ENCODE assay signal across 28 cellular contexts in genomic region chr12:57156701-57157403, GRCh38. TPM values are rescaled to one million over a fixed set of nuclear protein-coding genes. Genes with fewer than 3 reads are reported as not detected.
DNase-seq lines count a peak whose midpoint lies in the region; ATAC-seq and TF ChIP-seq lines count a peak whose summit lies in the region.
"Had no signal": no experiment of that assay in that cellular context is flagged by ENCODE, and none has a peak within 500 bp of the region (broad histone marks: within the 10 kb centered on the region; RNA-seq: fewer than 3 reads in every experiment).

No MANE protein-coding gene starts in this region.

- no peak overlapping the region for H3K4me3 ChIP-seq in dorsolateral prefrontal cortex
- H3K4me3 ChIP-seq in sigmoid colon = no peak overlapping the region
- H3K4me3 ChIP-seq in Peyer's patch = no peak overlapping the region
- H3K4me3 ChIP-seq: ovary, thyroid gland had no signal

- H3K9me3 ChIP-seq in sigmoid colon (no peaks in the 10 kb centered on the region), Peyer's patch (no peaks in the 10 kb centered on the region)
- H3K9me3 ChIP-seq: ovary, thyroid gland had no signal

- WGBS in sigmoid colon, 2 donors = 68 to 80% methylated on average over 16 of the region's 16 CpGs

- peaks cover 49 to 80% (median 59%) of the 10 kb centered on the region in 4 donors for H3K36me3 ChIP-seq in sigmoid colon
- H3K36me3 ChIP-seq in Peyer's patch = peaks cover 0 to 82% (median 0%) of the 10 kb centered on the region in 3 donors
- H3K36me3 ChIP-seq: ovary had no signal

- TF ChIP-seq POLR2A in sigmoid colon (IDR thresholded peaks at IDR 0.05) (no peak), Peyer's patch (IDR thresholded peaks at IDR 0.05) (no peak)

- TF ChIP-seq CTCF in dorsolateral prefrontal cortex (IDR thresholded peaks at IDR 0.05 in 54 of 56, conservative IDR thresholded peaks at IDR 0.05 in 2 of 56; ENCODE audit: low read depth in 1 of 56, partially characterized antibody in 56 of 56) (no peak), sigmoid colon (IDR thresholded peaks at IDR 0.05) (no peak), Peyer's patch (IDR thresholded peaks at IDR 0.05) (no peak)

- H3K4me1 ChIP-seq in sigmoid colon = peaks cover 0 to 36% (median 30%) of the 10 kb centered on the region in 4 donors
- H3K4me1 ChIP-seq in Peyer's patch = peaks cover 0 to 14% (median 0%) of the 10 kb centered on the region in 4 donors

- no peak for ATAC-seq in GM18909 (IDR thresholded peaks at IDR 0.05; ENCODE audit: poor library complexity, unreplicated experiment)
- ATAC-seq in GM19035 (IDR thresholded peaks at IDR 0.05; ENCODE audit: unreplicated experiment) = no peak
- ATAC-seq: activated naive CD4-positive, alpha-beta T cell treated with anti-CD3 and anti-CD28 coated beads, Interleukin-2, amount 50 U/mL, for 72 hours; naive thymus-derived CD8-positive, alpha-beta T cell; SK-N-SH treated with all-trans-retinoic acid at 6 μM for 48 hours had no signal

- H3K27me3 ChIP-seq in dorsolateral prefrontal cortex (no peaks in the 10 kb centered on the region), sigmoid colon (no peaks in the 10 kb centered on the region), Peyer's patch (no peaks in the 10 kb centered on the region)
- H3K27me3 ChIP-seq: ovary, thyroid gland had no signal

- intact Hi-C loops in dorsolateral prefrontal cortex (cut with DNase I) = no loop called here
- intact Hi-C loops in sigmoid colon (cut with DNase I) = no loop called here

- no peak for TF ChIP-seq EP300 in sigmoid colon (IDR thresholded peaks at IDR 0.05)

- DNase-seq in CD1c-positive myeloid dendritic cell (ENCODE audit: extremely low spot score) = peak; percentile 40
- peak; percentile 43 for DNase-seq in MV-4-11 (lab: John Stamatoyannopoulos, UW)
- peak in 1 of 10 donors; percentile 29 for DNase-seq in dorsolateral prefrontal cortex
- DNase-seq in sigmoid colon = peak; percentile 66
- DNase-seq in Peyer's patch = no peak
- DNase-seq: activated B cell treated with CpG ODN at 0.5 μM for 24 hours; activated CD4-positive, alpha-beta T cell treated with anti-CD3 and anti-CD28 coated beads, Interleukin-2, amount 50 U/mL, for 4 hours; activated CD8-positive, alpha-beta memory T cell treated with anti-CD3 and anti-CD28 coated beads, Interleukin-2, amount 50 U/mL, for 4 hours; CD4-positive, alpha-beta memory T cell; central memory CD4-positive, alpha-beta T cell; DMS79; naive thymus-derived CD8-positive, alpha-beta T cell; NCI-H1092 treated with DMSO at 0.1 percent for 48 hours; NCI-H187 treated with DMSO at 0.1 percent for 48 hours; NCI-H69; ovary; retina; stimulated activated CD4-positive, alpha-beta T cell treated with anti-CD3 and anti-CD28 coated beads, Interleukin-4, amount 100 ng/mL, for 4 hours; stimulated activated naive CD4-positive, alpha-beta T cell treated with Interleukin-2 at 50 U/mL for 16 hours; thyroid gland had no signal

- H3K27ac ChIP-seq in dorsolateral prefrontal cortex (peak overlapping the region in 33 of 59 donors; percentile 2 to 91 (median 38)), sigmoid colon (peak overlapping the region in 2 of 4 donors; percentile 17 to 23), Peyer's patch (no peak overlapping the region)
- H3K27ac ChIP-seq: ovary, thyroid gland had no signal

RNA-seq across cellular contexts. Expression of gene LRP1-AS, which starts 9.4 kb away (rescaled TPM):
- total RNA-seq in dorsolateral prefrontal cortex (under 1 TPM in 2 of 120 experiments, not detected in 118; 0.76 to 0.81 TPM), sigmoid colon (not detected), Peyer's patch (not detected)
- not detected for polyA plus RNA-seq in sigmoid colon
- total RNA-seq: activated B cell treated with CpG ODN at 0.5 μM for 24 hours; activated naive CD4-positive, alpha-beta T cell treated with anti-CD3 and anti-CD28 coated beads, Interleukin-2, amount 50 U/mL, for 72 hours; aorta; CD4-positive, alpha-beta memory T cell; H7; kidney epithelial cell; naive thymus-derived CD8-positive, alpha-beta T cell; ovary; RPMI7951; thyroid gland had no signal
- polyA plus RNA-seq: aorta; CD4-positive, alpha-beta memory T cell; naive thymus-derived CD8-positive, alpha-beta T cell; ovary had no signal

RNA-seq across cellular contexts. Expression of gene LRP1, which starts 28.6 kb away (rescaled TPM):
- total RNA-seq in dorsolateral prefrontal cortex (100 to 1,000 TPM; 152 to 428 (median 234) TPM), sigmoid colon (100 to 1,000 TPM; 147 to 262 (median 204) TPM), Peyer's patch (100 to 1,000 TPM; 128 to 312 (median 207) TPM)
- polyA plus RNA-seq in sigmoid colon = 10 to 100 TPM; 11.4 to 57.9 (median 14.1) TPM

RNA-seq across cellular contexts. Expression of gene STAT6, which starts 45.7 kb away (rescaled TPM):
- total RNA-seq in dorsolateral prefrontal cortex (10 to 100 TPM; 30.1 to 85.6 (median 49.8) TPM), sigmoid colon (100 to 1,000 TPM; 105 to 163 (median 113) TPM), Peyer's patch (100 to 1,000 TPM; 278 to 416 (median 382) TPM)
- 100 to 1,000 TPM in 2 of 3 donors, 10 to 100 TPM in 1; 66.1 to 210 (median 123) TPM for polyA plus RNA-seq in sigmoid colon

RNA-seq across cellular contexts. Expression of gene NXPH4, which starts 59.7 kb away (rescaled TPM):
- 10 to 100 TPM in 3 of 120 experiments, 1 to 10 TPM in 113, under 1 TPM in 4; 0.56 to 14.0 (median 4.6) TPM for total RNA-seq in dorsolateral prefrontal cortex
- not detected for total RNA-seq in sigmoid colon
- under 1 TPM in 1 of 3 donors, not detected in 2; 0.13 TPM for polyA plus RNA-seq in sigmoid colon
- total RNA-seq in Peyer's patch = not detected
- total RNA-seq: CD4-positive, alpha-beta memory T cell had no signal
- polyA plus RNA-seq: CD4-positive, alpha-beta memory T cell; naive thymus-derived CD8-positive, alpha-beta T cell had no signal

Comparison
In these comparisons a context has a peak if more than half of its experiments do, and no peak if none do; other contexts are left out.
1. DNase-seq: peak in CD1c-positive myeloid dendritic cell (single experiment), MV-4-11 (single experiment) and sigmoid colon (single experiment); none in Peyer's patch (0 of 3).
2. H3K27ac ChIP-seq: peak in dorsolateral prefrontal cortex (33 of 59); none in Peyer's patch (0 of 4).